Comparison of ENCODE assay signal across 9 cellular contexts in genomic region chr5:8184455-8185063, GRCh38.
DNase-seq lines count a peak whose midpoint lies in the region; ATAC-seq, FAIRE-seq and TF ChIP-seq lines count a peak whose summit lies in the region.
"Had no signal": no experiment of that assay in that cellular context is flagged by ENCODE, and none has a peak within 500 bp of the region (broad histone marks: within the 10 kb centered on the region; RNA-seq: fewer than 3 reads in every experiment).

No MANE protein-coding gene starts in this region.

- H3K4me1 Mint-ChIP-seq in CD4-positive, alpha-beta T cell (ENCODE audit: low read depth) = no peaks in the 10 kb centered on the region
- H3K4me1 Mint-ChIP-seq: naive thymus-derived CD8-positive, alpha-beta T cell had no signal

- no peak overlapping the region for H3K4me3 ChIP-seq in kidney (ENCODE audit: low read length in 2 of 2)
- no peak overlapping the region for H3K4me3 ChIP-seq in tibial artery

- peaks cover 2% of the 10 kb centered on the region for H3K9me3 Mint-ChIP-seq in CD4-positive, alpha-beta T cell

- H3K36me3 ChIP-seq in kidney (ENCODE audit: control insufficient read depth in 1 of 2, insufficient read depth in 2 of 2, low read length in 2 of 2) (no peaks in the 10 kb centered on the region), tibial artery (no peaks in the 10 kb centered on the region)

- peak in 1 of 10 experiments; percentile 2 for DNase-seq in CD4-positive, alpha-beta T cell
- DNase-seq in NCI-H1694 (lab: John Stamatoyannopoulos, UW) (peak; percentile 31), kidney (no peak), tibial artery (no peak), SIG-M5 (lab: John Stamatoyannopoulos, UW) (no peak)
- peak; percentile 17 for DNase-seq in activated naive CD4-positive, alpha-beta T cell treated with anti-CD3 and anti-CD28 coated beads, Interleukin-2, amount 50 U/mL, for 16 hours

- no peaks in the 10 kb centered on the region for H3K27me3 Mint-ChIP-seq in CD4-positive, alpha-beta T cell

- no peaks in the 10 kb centered on the region for H3K9me3 ChIP-seq in CD4-positive, alpha-beta T cell (ENCODE audit: control insufficient read depth, low read length)
- H3K9me3 ChIP-seq in kidney (ENCODE audit: control insufficient read depth in 1 of 2, low read length in 2 of 2) = no peaks in the 10 kb centered on the region
- no peaks in the 10 kb centered on the region for H3K9me3 ChIP-seq in tibial artery

- H3K36me3 Mint-ChIP-seq in CD4-positive, alpha-beta T cell (ENCODE audit: low read depth) = no peaks in the 10 kb centered on the region
- H3K36me3 Mint-ChIP-seq: naive thymus-derived CD8-positive, alpha-beta T cell had no signal

- ATAC-seq in CD4-positive, alpha-beta T cell (ENCODE audit: poor library complexity) = no peak
- ATAC-seq in GM18511 (IDR thresholded peaks at IDR 0.05; ENCODE audit: unreplicated experiment) (peak; percentile 94), HG02870 (IDR thresholded peaks at IDR 0.05; ENCODE audit: unreplicated experiment) (peak; percentile 95)
- ATAC-seq: naive thymus-derived CD8-positive, alpha-beta T cell had no signal

- no peaks in the 10 kb centered on the region for H3K27me3 ChIP-seq in CD4-positive, alpha-beta T cell (ENCODE audit: control insufficient read depth, insufficient read depth, low read length)
- no peaks in the 10 kb centered on the region for H3K27me3 ChIP-seq in tibial artery

- no peak for FAIRE-seq in kidney (lab: Jason Lieb, UNC)

- no peak overlapping the region for H3K27ac Mint-ChIP-seq in CD4-positive, alpha-beta T cell
- H3K27ac Mint-ChIP-seq: naive thymus-derived CD8-positive, alpha-beta T cell had no signal

- CTCF ChIA-PET in CD4-positive, alpha-beta T cell (lab: Charles Lee) = no interaction called here

- TF ChIP-seq CTCF in CD4-positive, alpha-beta T cell (IDR thresholded peaks at IDR 0.05) = peak; percentile 57
- TF ChIP-seq CTCF in kidney (IDR thresholded peaks at IDR 0.05; ENCODE audit: borderline replicate concordance, extremely low read depth, insufficient read depth) = peak; percentile 53
- peak; percentile 30 to 51 for TF ChIP-seq CTCF in tibial artery (IDR thresholded peaks at IDR 0.05)

- no peak overlapping the region for H3K27ac ChIP-seq in CD4-positive, alpha-beta T cell (ENCODE audit: low read depth, low read length)
- H3K27ac ChIP-seq in kidney (ENCODE audit: low read depth in 2 of 2, low read length in 2 of 2) (no peak overlapping the region), tibial artery (no peak overlapping the region)

- H3K9ac ChIP-seq in kidney (ENCODE audit: low read length in 2 of 2) = no peak overlapping the region

- H3K4me3 Mint-ChIP-seq in CD4-positive, alpha-beta T cell = no peak overlapping the region
- H3K4me3 Mint-ChIP-seq: naive thymus-derived CD8-positive, alpha-beta T cell had no signal

- intact Hi-C loops in CD4-positive, alpha-beta T cell (cut with DNase I, micrococcal nuclease) = no loop called here
- intact Hi-C loops in kidney (cut with DNase I) (no loop called here), tibial artery (cut with DNase I; ENCODE audit: low total_unique reads) (no loop called here)

- POLR2A ChIA-PET in CD4-positive, alpha-beta T cell (lab: Charles Lee) = no interaction called here

- no peaks in the 10 kb centered on the region for H3K4me1 ChIP-seq in kidney (ENCODE audit: control insufficient read depth in 1 of 2, insufficient read depth in 1 of 2, low read depth in 1 of 2, low read length in 2 of 2)
- peaks cover 0 to 5% (median 0%) of the 10 kb centered on the region in 4 donors for H3K4me1 ChIP-seq in tibial artery

Comparison
In these comparisons a context has a peak if more than half of its experiments do, and no peak if none do; other contexts are left out.
1. DNase-seq: peak in NCI-H1694 (single experiment) and activated naive CD4-positive, alpha-beta T cell treated with anti-CD3 and anti-CD28 coated beads, Interleukin-2, amount 50 U/mL, for 16 hours (single experiment); none in kidney (single experiment), tibial artery (0 of 2) and SIG-M5 (single experiment).
2. Peak in every context shown above with its lines, with median percentiles within 50 percentile points of each other: CTCF ChIP-seq.